ENCODE assay signal across 17 cellular contexts in genomic region chr4:109211671-109212070, GRCh38.
DNase-seq lines count a peak whose midpoint lies in the region; ATAC-seq, FAIRE-seq and TF ChIP-seq lines count a peak whose summit lies in the region.
"Had no signal": no experiment of that assay in that cellular context is flagged by ENCODE, and none has a peak within 500 bp of the region (broad histone marks: within the 10 kb centered on the region; RNA-seq: fewer than 3 reads in every experiment).

No MANE protein-coding gene starts in this region.

- ATAC-seq in HepG2 (no peak), right lobe of liver (no peak), GM18498 (IDR thresholded peaks at IDR 0.05; ENCODE audit: unreplicated experiment) (no peak)
- ATAC-seq: HCT116 had no signal

- H4K20me1 ChIP-seq in HepG2 (ENCODE audit: insufficient read depth, low read length), result no peaks in the 10 kb centered on the region

- TF ChIP-seq CTCF in HepG2 (CRISPR knock-in tag; IDR thresholded peaks at IDR 0.05) (no peak), right lobe of liver (IDR thresholded peaks at IDR 0.05) (no peak), brain microvascular endothelial cell (IDR thresholded peaks at IDR 0.05; ENCODE audit: low read depth, low read length, missing control alignments) (no peak), esophagus muscularis mucosa (IDR thresholded peaks at IDR 0.05) (no peak)

- BruUV-seq in HepG2 (replicated peaks; lab: Mats Ljungman, UMichigan), result no TSS peak

- H3K36me3 ChIP-seq in HepG2 (replicated peaks in 1 of 2; ENCODE audit: control insufficient read depth in 1 of 2, insufficient read depth in 2 of 2, low read length in 2 of 2) (no peaks in the 10 kb centered on the region), right lobe of liver (no peaks in the 10 kb centered on the region), brain microvascular endothelial cell (replicated peaks) (no peaks in the 10 kb centered on the region), skeletal muscle satellite cell (ENCODE audit: insufficient read depth, low read length) (no peaks in the 10 kb centered on the region), esophagus muscularis mucosa (no peaks in the 10 kb centered on the region)

- in situ Hi-C loops in HepG2 (cut with HindIII; ENCODE audit: extremely low pct_ligation_motif_present, low pct_unique_long_range_greater_than_20kb), result no loop called here
- in situ Hi-C loops in brain microvascular endothelial cell (cut with HindIII; ENCODE audit: low pct_ligation_motif_present, low sequenced_read_pairs), result no loop called here

- CTCF ChIA-PET in HepG2 (lab: Yijun Ruan, JAX; ENCODE audit: low intra/inter-chr PET ratio, low total read pairs), result no interaction called here

- intact Hi-C loops in HepG2 (cut with micrococcal nuclease; ENCODE audit: unreplicated experiment), result no loop called here
- intact Hi-C loops in right lobe of liver (cut with DNase I), result no loop called here
- intact Hi-C loops in esophagus muscularis mucosa (cut with DNase I), result no loop called here

- H3K9me3 ChIP-seq in HepG2 (ENCODE audit: low read length), result no peaks in the 10 kb centered on the region
- no peaks in the 10 kb centered on the region for H3K9me3 ChIP-seq in right lobe of liver
- H3K9me3 ChIP-seq in skeletal muscle satellite cell (replicated peaks; ENCODE audit: low read length), result no peaks in the 10 kb centered on the region
- no peaks in the 10 kb centered on the region for H3K9me3 ChIP-seq in esophagus muscularis mucosa

- no peaks in the 10 kb centered on the region for H3K79me2 ChIP-seq in HepG2 (ENCODE audit: insufficient read depth, low read length)

- no peak overlapping the region for H3K4me2 ChIP-seq in HepG2 (ENCODE audit: low read depth, low read length)
- H3K4me2 ChIP-seq in skeletal muscle satellite cell (ENCODE audit: low read length), result peak overlapping the region; percentile 3
- H3K4me2 ChIP-seq: KMS-11 had no signal

- H3K4me1 ChIP-seq in HepG2 (ENCODE audit: insufficient read depth, low read length) (no peaks in the 10 kb centered on the region), right lobe of liver (no peaks in the 10 kb centered on the region), skeletal muscle satellite cell (ENCODE audit: control insufficient read depth, insufficient read depth, low read length) (peaks cover 36% of the 10 kb centered on the region), esophagus muscularis mucosa (peaks cover 0 to 8% (median 2%) of the 10 kb centered on the region in 4 donors)

- no peak for FAIRE-seq in HepG2 (lab: Jason Lieb, UNC)

- H3K4me3 ChIP-seq in HepG2 (replicated peaks in 1 of 3; ENCODE audit: insufficient read depth in 1 of 3, low read depth in 2 of 3, low read length in 3 of 3) (no peak overlapping the region), right lobe of liver (no peak overlapping the region), brain microvascular endothelial cell (ENCODE audit: low read depth, low read length) (no peak overlapping the region), skeletal muscle satellite cell (ENCODE audit: low read length) (no peak overlapping the region), esophagus muscularis mucosa (no peak overlapping the region)

- H3K27ac ChIP-seq in HepG2 (ENCODE audit: extremely low read length, insufficient read depth, low read length) (no peak overlapping the region), right lobe of liver (no peak overlapping the region), brain microvascular endothelial cell (no peak overlapping the region), esophagus muscularis mucosa (replicated peaks in 1 of 4) (no peak overlapping the region)
- H3K27ac ChIP-seq: KMS-11 had no signal

- TF ChIP-seq EP300 in HepG2 (IDR thresholded peaks at IDR 0.05; ENCODE audit: low read depth in 2 of 2, low read length in 2 of 2) (no peak), HepG2 (CRISPR knock-in tag; IDR thresholded peaks at IDR 0.05; ENCODE audit: borderline replicate concordance) (no peak), esophagus muscularis mucosa (IDR thresholded peaks at IDR 0.05) (no peak)

- WGBS in HepG2 (ENCODE audit: low lambda C conversion rate), result 1% methylated on average over 3 of the region's 3 CpGs
- WGBS in right lobe of liver (ENCODE audit: insufficient coverage, low coverage, low lambda C conversion rate, missing lambda C conversion rate), result 20% methylated on average over 3 of the region's 3 CpGs
- WGBS in esophagus muscularis mucosa, result 71% methylated on average over 3 of the region's 3 CpGs

- no peak for TF ChIP-seq POLR2A in HepG2 (IDR thresholded peaks at IDR 0.05; ENCODE audit: insufficient read depth in 1 of 2, low read depth in 2 of 2, low read length in 2 of 2)
- TF ChIP-seq POLR2A in right lobe of liver (IDR thresholded peaks at IDR 0.05), result no peak
- TF ChIP-seq POLR2A in esophagus muscularis mucosa (IDR thresholded peaks at IDR 0.05; ENCODE audit: low read depth), result no peak

- H3K27me3 ChIP-seq in HepG2 (ENCODE audit: control insufficient read depth in 1 of 2, insufficient read depth in 2 of 2, low read length in 2 of 2) (no peaks in the 10 kb centered on the region), right lobe of liver (no peaks in the 10 kb centered on the region), brain microvascular endothelial cell (replicated peaks) (no peaks in the 10 kb centered on the region), skeletal muscle satellite cell (ENCODE audit: control insufficient read depth, insufficient read depth, low read length) (no peaks in the 10 kb centered on the region), esophagus muscularis mucosa (no peaks in the 10 kb centered on the region)

- H3K9ac ChIP-seq in HepG2 (ENCODE audit: insufficient read depth, low read depth, low read length) (no peak overlapping the region), skeletal muscle satellite cell (ENCODE audit: low read depth, low read length) (no peak overlapping the region)
- H3K9ac ChIP-seq: KMS-11 had no signal

- POLR2A ChIA-PET in HepG2 (lab: Yijun Ruan, JAX), result no interaction called here

- DNase-seq in HepG2 (ENCODE audit: low spot score) (no peak), right lobe of liver (no peak), brain microvascular endothelial cell (peak; percentile 13), iris pigment epithelial cell (ENCODE audit: low read depth) (peak; percentile 69), esophagus muscularis mucosa (ENCODE audit: extremely low spot score) (no peak), NCI-H1436 treated with DMSO at 0.1 percent for 48 hours (lab: John Stamatoyannopoulos, UW) (no peak)
- DNase-seq: 8988T, C1 segment of cervical spinal cord, DMS 273 treated with DMSO at 0.1 percent for 48 hours, NCI-H1417, NCI-H2029 treated with DMSO at 0.1 percent for 48 hours, NCI-H526, OCI-M1 had no signal

- no peak overlapping the region for H2AFZ ChIP-seq in HepG2 (ENCODE audit: low read length)

- TF ChIP-seq RAD21 in HepG2 (CRISPR knock-in tag; IDR thresholded peaks at IDR 0.05), result no peak

TF ChIP-seq in HepG2, 621 proteins besides CTCF, POLR2A, EP300 and RAD21:
- no peak for TF ChIP-seq ZNF367 (CRISPR knock-in tag; IDR thresholded peaks at IDR 0.05; ENCODE audit: borderline replicate concordance)
- peak; percentile 49; the same call in 1 of the 2 replicates for TF ChIP-seq CEBPB (IDR thresholded peaks at IDR 0.05; ENCODE audit: borderline replicate concordance, low read depth, low read length)
- no peak for TF ChIP-seq ZFX (CRISPR knock-in tag; IDR thresholded peaks at IDR 0.05; ENCODE audit: low read depth)
- TF ChIP-seq, protein P1, sequence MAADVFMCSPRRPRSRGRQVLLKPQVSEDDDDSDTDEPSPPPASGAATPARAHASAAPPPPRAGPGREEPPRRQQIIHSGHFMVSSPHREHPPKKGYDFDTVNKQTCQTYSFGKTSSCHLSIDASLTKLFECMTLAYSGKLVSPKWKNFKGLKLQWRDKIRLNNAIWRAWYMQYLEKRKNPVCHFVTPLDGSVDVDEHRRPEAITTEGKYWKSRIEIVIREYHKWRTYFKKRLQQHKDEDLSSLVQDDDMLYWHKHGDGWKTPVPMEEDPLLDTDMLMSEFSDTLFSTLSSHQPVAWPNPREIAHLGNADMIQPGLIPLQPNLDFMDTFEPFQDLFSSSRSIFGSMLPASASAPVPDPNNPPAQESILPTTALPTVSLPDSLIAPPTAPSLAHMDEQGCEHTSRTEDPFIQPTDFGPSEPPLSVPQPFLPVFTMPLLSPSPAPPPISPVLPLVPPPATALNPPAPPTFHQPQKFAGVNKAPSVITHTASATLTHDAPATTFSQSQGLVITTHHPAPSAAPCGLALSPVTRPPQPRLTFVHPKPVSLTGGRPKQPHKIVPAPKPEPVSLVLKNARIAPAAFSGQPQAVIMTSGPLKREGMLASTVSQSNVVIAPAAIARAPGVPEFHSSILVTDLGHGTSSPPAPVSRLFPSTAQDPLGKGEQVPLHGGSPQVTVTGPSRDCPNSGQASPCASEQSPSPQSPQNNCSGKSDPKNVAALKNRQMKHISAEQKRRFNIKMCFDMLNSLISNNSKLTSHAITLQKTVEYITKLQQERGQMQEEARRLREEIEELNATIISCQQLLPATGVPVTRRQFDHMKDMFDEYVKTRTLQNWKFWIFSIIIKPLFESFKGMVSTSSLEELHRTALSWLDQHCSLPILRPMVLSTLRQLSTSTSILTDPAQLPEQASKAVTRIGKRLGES (CRISPR knock-in tag; IDR thresholded peaks at IDR 0.05; ENCODE audit: borderline replicate concordance), result no peak

Comparison
In these comparisons a context has a peak if more than half of its experiments do, and no peak if none do; other contexts are left out.
1. DNase-seq: peak in brain microvascular endothelial cell (single experiment) and iris pigment epithelial cell (single experiment); none in HepG2 (single experiment), right lobe of liver (0 of 3), esophagus muscularis mucosa (single experiment) and NCI-H1436 treated with DMSO at 0.1 percent for 48 hours (single experiment).